Comparison of ENCODE assay signal across 26 cellular contexts in genomic region chrX:64151911-64152310, GRCh38.
"Had no signal": no experiment of that assay in that cellular context is flagged by ENCODE, and none has a peak within 500 bp of the region (broad histone marks: within the 10 kb centered on the region; RNA-seq: fewer than 3 reads in every experiment).

No MANE protein-coding gene starts in this region.

- ATAC-seq: left lobe of liver; mucosa of descending colon; natural killer cell treated with Interleukin-12 subunit alpha and Interleukin-12 subunit beta and Interleukin-15 and Interleukin-18, amount 100 ng/mL, for 72 hours; pancreas; right lobe of liver; stimulated activated effector memory CD8-positive, alpha-beta T cell treated with anti-CD3 and anti-CD28 coated beads, Interleukin-12 subunit alpha, Interleukin-12 subunit beta, amount 100 ng/mL, for 72 hours had no signal

- FAIRE-seq: pancreas had no signal

- DNase-seq: cerebellar nuclear complex; dorsolateral prefrontal cortex; effector CD4-positive, alpha-beta T cell; foreskin melanocyte; hypothalamus; immature natural killer cell; islet precursor cell; mesenchymal stem cell; mucosa of descending colon; naive B cell; pancreas; right lobe of liver; stimulated activated CD4-positive, alpha-beta T cell treated with anti-CD3 and anti-CD28 coated beads, Interleukin-12 subunit alpha, Interleukin-12 subunit beta, amount 100 ng/mL, for 4 hours; stimulated activated CD4-positive, alpha-beta T cell treated with anti-CD3 and anti-CD28 coated beads, Interleukin-2, amount 100 ng/mL, for 24 hours; stimulated activated CD4-positive, alpha-beta T cell treated with anti-CD3 and anti-CD28 coated beads, Interleukin-4, amount 100 ng/mL, for 24 hours; stimulated activated naive CD4-positive, alpha-beta T cell treated with Interleukin-2 at 50 U/mL for 16 hours; stomach; thyroid gland; trophoblast cell had no signal

- H3K27me3 ChIP-seq: neutrophil, pancreas, right lobe of liver, stomach, thyroid gland, vagina had no signal

- H3K36me3 ChIP-seq: neutrophil, pancreas, right lobe of liver, stomach, thyroid gland, vagina had no signal

- H3K4me3 ChIP-seq: dorsolateral prefrontal cortex, lung, mucosa of descending colon, pancreas, right lobe of liver, smooth muscle cell, stomach, thyroid gland, vagina had no signal

- H3K9me3 ChIP-seq: neutrophil, pancreas, right lobe of liver, thyroid gland, vagina had no signal

- H3K4me1 ChIP-seq: pancreas, right lobe of liver, stomach, thyroid gland, vagina had no signal

- H3K27ac ChIP-seq: dorsolateral prefrontal cortex, neutrophil, pancreas, right lobe of liver, stomach, thyroid gland, vagina had no signal

- H3K4me2 ChIP-seq: smooth muscle cell had no signal
